1 cellular context compared by ENCODE assay signal in genomic region chr7:120950539-120951308, GRCh38.
TF ChIP-seq lines count a peak whose summit lies in the region.

ING3 (plus strand) TSS chr7:120950777; CDS start chr7:120950897, 120 bp downstream.

TF ChIP-seq in K562, 482 proteins besides CTCF, POLR2A, EP300 and RAD21 (continued from another document):
- TF ChIP-seq ZNF592 (IDR thresholded peaks at IDR 0.05) (peak; percentile 93), GATAD2A (IDR thresholded peaks at IDR 0.05) (no peak), NCOA6 (IDR thresholded peaks at IDR 0.05) (peak; percentile 98), SLC30A9 (CRISPR knock-in tag; IDR thresholded peaks at IDR 0.05) (no peak), ZFP30 (CRISPR knock-in tag; IDR thresholded peaks at IDR 0.05; ENCODE audit: borderline replicate concordance) (no peak), ZNF584 (CRISPR knock-in tag; IDR thresholded peaks at IDR 0.05; ENCODE audit: low read depth) (peak; percentile 86; the same call in 1 of the 2 replicates), MAFF (IDR thresholded peaks at IDR 0.05; ENCODE audit: low read length) (no peak), POLR2H (tag; IDR thresholded peaks at IDR 0.05; ENCODE audit: low read depth) (peak; percentile 93), GABPA (tag; conservative IDR thresholded peaks at IDR 0.05; ENCODE audit: low read depth) (peak; percentile 70), NFRKB (IDR thresholded peaks at IDR 0.05; ENCODE audit: low read depth) (peak; percentile 98), JUND (IDR thresholded peaks at IDR 0.05; ENCODE audit: borderline replicate concordance, low read depth, low read length) (peak; percentile 91), JUND (tag; IDR thresholded peaks at IDR 0.05; ENCODE audit: borderline replicate concordance, low read depth, low read length) (peak; percentile 64; the same call in 1 of the 3 replicates), PCBP2 (IDR thresholded peaks at IDR 0.05; ENCODE audit: low read depth, low read length, poor library complexity, severe bottlenecking) (no peak), HMGXB4 (CRISPR knock-in tag; IDR thresholded peaks at IDR 0.05) (peak; percentile 78; the same call in 1 of the 2 replicates), ZKSCAN8 (CRISPR knock-in tag; IDR thresholded peaks at IDR 0.05) (peak; percentile 86), ATF1 (CRISPR knock-in tag; IDR thresholded peaks at IDR 0.05) (peak; percentile 86), ATF1 (tag; IDR thresholded peaks at IDR 0.05) (peak; percentile 100), POLR2G (IDR thresholded peaks at IDR 0.05; ENCODE audit: low read depth, low read length) (peak; percentile 97), ZNF766 (CRISPR knock-in tag; conservative IDR thresholded peaks at IDR 0.05) (peak; percentile 97), E4F1 (CRISPR knock-in tag; IDR thresholded peaks at IDR 0.05; ENCODE audit: borderline replicate concordance) (no peak)
TF ChIP-seq in K562: peak in this region for 199.
